Comparison of ENCODE assay signal across 21 cellular contexts in the genomic region with DNA sequence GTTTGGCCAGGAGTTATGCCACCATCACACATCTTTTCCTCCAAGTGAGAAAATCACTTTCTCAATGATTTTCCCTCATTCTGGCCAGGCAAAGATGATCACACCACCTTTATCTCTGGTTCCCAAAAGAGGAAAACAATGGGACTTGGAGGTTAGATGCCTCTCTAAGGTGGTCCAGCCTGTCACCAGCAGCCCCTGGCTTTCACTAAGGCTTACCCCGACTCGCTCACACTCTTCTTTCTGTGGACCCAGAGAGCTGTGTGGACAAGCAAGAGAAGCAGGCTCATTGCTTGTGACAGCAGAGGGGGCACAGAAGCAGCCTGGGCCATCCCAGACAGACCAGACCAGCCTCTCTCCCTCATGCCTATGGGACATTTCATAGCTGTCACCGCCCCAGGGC.
A peak's percentile ranks its signal among the peaks of the same experiment; 100 is the strongest.
DNase-seq lines count a peak whose midpoint lies in the region; ATAC-seq, FAIRE-seq and TF ChIP-seq lines count a peak whose summit lies in the region.
"Had no signal": no experiment of that assay in that cellular context is flagged by ENCODE, and none has a peak within 500 bp of the region (broad histone marks: within the 10 kb centered on the region; RNA-seq: fewer than 3 reads in every experiment).

No MANE protein-coding gene starts in this region.

- FAIRE-seq in HTR-8/SVneo (lab: Jason Lieb, UNC), result peak; percentile 55
- FAIRE-seq: A204.1, G401.6, GM12892 had no signal

- H3K4me1 ChIP-seq in endodermal cell (ENCODE audit: control insufficient read depth, insufficient read depth, low read length), result no peaks in the 10 kb centered on the region
- peaks cover 2 to 3% of the 10 kb centered on the region in 2 experiments for H3K4me1 ChIP-seq in trophoblast cell (ENCODE audit: control insufficient read depth in 1 of 2, insufficient read depth in 2 of 2, low read length in 2 of 2)
- H3K4me1 ChIP-seq: BLaER1 treated with 17β-estradiol and CSF1 and Interleukin-3, amounts not matched to agents 10 nM and 100 nM; HAP-1 had no signal

- peak; percentile 33 for DNase-seq in ELF-1 (ENCODE audit: low read depth, low spot score)
- DNase-seq in HTR-8/SVneo (ENCODE audit: insufficient read length, low spot score), result no peak
- DNase-seq in endodermal cell, result peak; percentile 30
- peak; percentile 31 to 47 for DNase-seq in trophoblast cell
- DNase-seq in NAMALWA (ENCODE audit: low spot score), result no peak
- DNase-seq in HCEC 1CT, result no peak
- DNase-seq: AML-193; BE2C; Calu3; CD4-positive, alpha-beta T cell; CD8-positive, alpha-beta memory T cell; DMS79 treated with DMSO at 0.1 percent for 48 hours; GM23248 had no signal

- H3K9me3 ChIP-seq in endodermal cell (ENCODE audit: control insufficient read depth, low read length) (no peaks in the 10 kb centered on the region), trophoblast cell (ENCODE audit: insufficient read depth, low read depth, low read length) (no peaks in the 10 kb centered on the region)
- H3K9me3 ChIP-seq: BE2C; BLaER1 treated with 17β-estradiol and CSF1 and Interleukin-3, amounts not matched to agents 10 nM and 100 nM; HAP-1 had no signal

- no peak overlapping the region for H3K4me3 Mint-ChIP-seq in endodermal cell
- H3K4me3 Mint-ChIP-seq: CD14-positive monocyte; CD4-positive, alpha-beta T cell; CD8-positive, alpha-beta memory T cell had no signal

- no peak overlapping the region for H3K27ac Mint-ChIP-seq in endodermal cell
- H3K27ac Mint-ChIP-seq: CD14-positive monocyte; CD4-positive, alpha-beta T cell had no signal

- H3K9me3 Mint-ChIP-seq in endodermal cell, result no peaks in the 10 kb centered on the region
- H3K9me3 Mint-ChIP-seq: CD4-positive, alpha-beta T cell; CD8-positive, alpha-beta memory T cell had no signal

- ATAC-seq in GM21447 (IDR thresholded peaks at IDR 0.05; ENCODE audit: unreplicated experiment) (no peak), HG02588 (IDR thresholded peaks at IDR 0.05; ENCODE audit: unreplicated experiment) (no peak)

- no peaks in the 10 kb centered on the region for H3K36me3 Mint-ChIP-seq in endodermal cell (ENCODE audit: low read depth)
- H3K36me3 Mint-ChIP-seq: CD14-positive monocyte; CD8-positive, alpha-beta memory T cell had no signal

- no peak overlapping the region for H3K9ac ChIP-seq in endodermal cell (ENCODE audit: extremely low read depth, low read length, poor library complexity, severe bottlenecking)
- H3K9ac ChIP-seq in trophoblast cell (ENCODE audit: low read length), result no peak overlapping the region
- H3K9ac ChIP-seq: BLaER1 treated with 17β-estradiol and CSF1 and Interleukin-3, amounts not matched to agents 10 nM and 100 nM; GM23248 had no signal

- no peak for TF ChIP-seq CTCF in endodermal cell (conservative IDR thresholded peaks at IDR 0.05)

- no peak overlapping the region for H2BK5ac ChIP-seq in trophoblast cell (ENCODE audit: low read depth, low read length, poor library complexity)

- H3K27me3 ChIP-seq in endodermal cell (ENCODE audit: control insufficient read depth, insufficient read depth, low read length, poor library complexity, severe bottlenecking) (no peaks in the 10 kb centered on the region), trophoblast cell (ENCODE audit: insufficient read depth, low read length) (no peaks in the 10 kb centered on the region)
- H3K27me3 ChIP-seq: BE2C; BLaER1 treated with 17β-estradiol and CSF1 and Interleukin-3, amounts not matched to agents 10 nM and 100 nM had no signal

- peaks cover 11% of the 10 kb centered on the region for H3K27me3 Mint-ChIP-seq in endodermal cell (ENCODE audit: insufficient read depth)

- H3K27ac ChIP-seq in endodermal cell (ENCODE audit: low read depth, low read length) (peak overlapping the region; percentile 79), trophoblast cell (ENCODE audit: low read depth, low read length) (no peak overlapping the region)
- H3K27ac ChIP-seq: BLaER1 treated with 17β-estradiol and CSF1 and Interleukin-3, amounts not matched to agents 10 nM and 100 nM; GM23248 had no signal

- no peak overlapping the region for H3K23ac ChIP-seq in trophoblast cell (ENCODE audit: low read length)

- no peaks in the 10 kb centered on the region for H3K79me1 ChIP-seq in trophoblast cell (ENCODE audit: low read length)

- no peak overlapping the region for H3K14ac ChIP-seq in trophoblast cell (ENCODE audit: low read length)

- no peaks in the 10 kb centered on the region for H3K79me2 ChIP-seq in trophoblast cell (ENCODE audit: control insufficient read depth, insufficient read depth, low read length, poor library complexity)

- no peak overlapping the region for H4K91ac ChIP-seq in trophoblast cell (ENCODE audit: low read depth, low read length)

- H3K4me1 Mint-ChIP-seq in endodermal cell, result peaks cover 4% of the 10 kb centered on the region
- H3K4me1 Mint-ChIP-seq: CD14-positive monocyte; CD8-positive, alpha-beta memory T cell had no signal

- H2AK5ac ChIP-seq in trophoblast cell (ENCODE audit: low read length), result no peak overlapping the region

- H2BK12ac ChIP-seq in trophoblast cell (ENCODE audit: low read length), result no peak overlapping the region

- H3K18ac ChIP-seq in trophoblast cell (ENCODE audit: low read length), result no peak overlapping the region

- H3K4me3 ChIP-seq in endodermal cell (ENCODE audit: low read length) (no peak overlapping the region), trophoblast cell (ENCODE audit: low read depth, low read length) (no peak overlapping the region)
- H3K4me3 ChIP-seq: BLaER1 treated with 17β-estradiol and CSF1 and Interleukin-3, amounts not matched to agents 10 nM and 100 nM; GM23248; HAP-1 had no signal

- H4K8ac ChIP-seq in trophoblast cell (ENCODE audit: low read depth, low read length), result no peak overlapping the region

- WGBS in endodermal cell (ENCODE audit: insufficient coverage in 1 of 2, insufficient read length in 1 of 2), 2 experiments, result 84 to 89% methylated on average over 2 to 3 of the region's 3 CpGs
- WGBS in trophoblast cell (ENCODE audit: extremely low coverage, insufficient coverage, insufficient read length), result no CpG with 5 or more reads among the region's 3 CpGs

- no peaks in the 10 kb centered on the region for H3K36me3 ChIP-seq in endodermal cell (ENCODE audit: control insufficient read depth, insufficient read depth, low read length)
- H3K36me3 ChIP-seq in trophoblast cell (ENCODE audit: control insufficient read depth in 1 of 2, insufficient read depth in 2 of 2, low read length in 2 of 2), result no peaks in the 10 kb centered on the region
- H3K36me3 ChIP-seq: BE2C; BLaER1 treated with 17β-estradiol and CSF1 and Interleukin-3, amounts not matched to agents 10 nM and 100 nM; HAP-1 had no signal

- H2AFZ ChIP-seq in trophoblast cell (ENCODE audit: insufficient read depth, low read length, poor library complexity), result no peak overlapping the region
- H2AFZ ChIP-seq: GM23248 had no signal

- no peak overlapping the region for H2BK120ac ChIP-seq in trophoblast cell (ENCODE audit: insufficient read depth, low read length, poor library complexity)

- no peak overlapping the region for H4K12ac ChIP-seq in trophoblast cell (ENCODE audit: low read depth, low read length)

- H3K4ac ChIP-seq in trophoblast cell (ENCODE audit: low read depth, low read length), result no peak overlapping the region

- no peak overlapping the region for H3K4me2 ChIP-seq in trophoblast cell (ENCODE audit: low read length)
- H3K4me2 ChIP-seq: BLaER1 treated with 17β-estradiol and CSF1 and Interleukin-3, amounts not matched to agents 10 nM and 100 nM had no signal

Comparison
In these comparisons a context has a peak if more than half of its experiments do, and no peak if none do; other contexts are left out.
1. DNase-seq: peak in ELF-1 (single experiment), endodermal cell (single experiment) and trophoblast cell (2 of 2); none in HTR-8/SVneo (single experiment), NAMALWA (single experiment) and HCEC 1CT (single experiment).